In genomic region chr17:8122923-8123694, GRCh38 we compare ENCODE assay signal across 6 cellular contexts. TPM values are rescaled to one million over a fixed set of nuclear protein-coding genes. Genes with fewer than 3 reads are reported as not detected.
DNase-seq lines count a peak whose midpoint lies in the region; ATAC-seq and TF ChIP-seq lines count a peak whose summit lies in the region.

No MANE protein-coding gene starts in this region.

- H3K4me3 Mint-ChIP-seq in H9 = peak overlapping the region; percentile 91 to 93

- H3T11ph ChIP-seq in H9 (ENCODE audit: low read length) = no peak overlapping the region

- H4K91ac ChIP-seq in H9 (ENCODE audit: insufficient read length, low read depth, low read length) = no peak overlapping the region

- H3K79me2 ChIP-seq in H9 (ENCODE audit: insufficient read depth, low read length) = no peaks in the 10 kb centered on the region

- H3K23ac ChIP-seq in H9 (ENCODE audit: insufficient read length, low read depth, low read length) = no peak overlapping the region

- no peak overlapping the region for H3K9ac ChIP-seq in H9 (ENCODE audit: extremely low read depth, insufficient read length, low read length)

- H2BK15ac ChIP-seq in H9 (ENCODE audit: low read depth, low read length) = no peak overlapping the region

- WGBS in H9 (ENCODE audit: extremely low coverage, insufficient read length, low lambda C conversion rate) = no CpG with 5 or more reads among the region's 55 CpGs

- H3K27ac ChIP-seq in H9 (ENCODE audit: insufficient read length, low read depth, low read length) = no peak overlapping the region

- peaks cover 82% of the 10 kb centered on the region for H3K27me3 Mint-ChIP-seq in H9 (ENCODE audit: low read depth)

- peaks cover 53% of the 10 kb centered on the region for H3K23me2 ChIP-seq in H9 (ENCODE audit: insufficient read length, low read depth, low read length, poor library complexity, severe bottlenecking)

- no peak overlapping the region for H2BK20ac ChIP-seq in H9 (ENCODE audit: low read depth, low read length, poor library complexity, severe bottlenecking)

- TF ChIP-seq CTCF in H9 (conservative IDR thresholded peaks at IDR 0.05) = no peak
- no peak for TF ChIP-seq CTCF in kidney epithelial cell (IDR thresholded peaks at IDR 0.05; ENCODE audit: insufficient read depth, low read length, poor library complexity, severe bottlenecking)

- no peak for ATAC-seq in GM19455 (IDR thresholded peaks at IDR 0.05; ENCODE audit: unreplicated experiment)
- ATAC-seq in GM21515 (IDR thresholded peaks at IDR 0.05; ENCODE audit: unreplicated experiment) = no peak

- no peak overlapping the region for H3K18ac ChIP-seq in H9 (ENCODE audit: insufficient read length, low read depth, low read length)

- H4K5ac ChIP-seq in H9 (ENCODE audit: insufficient read length, low read depth, low read length) = no peak overlapping the region

- H3K14ac ChIP-seq in H9 (ENCODE audit: insufficient read depth, low read length) = no peak overlapping the region; the same call in 1 of the 2 replicates

- H3K4me3 ChIP-seq in kidney epithelial cell (ENCODE audit: low read depth, low read length) = peak overlapping the region; percentile 38

- H3K36me3 Mint-ChIP-seq in H9 (ENCODE audit: insufficient read depth in 1 of 3, low read depth in 3 of 3) = no peaks in the 10 kb centered on the region; a peak in 2 of 7 replicates

- no peak overlapping the region for H3K56ac ChIP-seq in H9 (ENCODE audit: insufficient read length, low read depth, low read length)

- H4K8ac ChIP-seq in H9 (replicated peaks; ENCODE audit: insufficient read length, low read depth, low read length) = no peak overlapping the region

- H3K27ac Mint-ChIP-seq in H9 = peak overlapping the region in 1 of 3 experiments; percentile 50; a peak in 1 of 7 replicates

- no peaks in the 10 kb centered on the region for H4K20me1 ChIP-seq in H9 (ENCODE audit: control insufficient read depth, insufficient read depth, insufficient read length)

- H2BK120ac ChIP-seq in H9 (ENCODE audit: low read depth, low read length, poor library complexity, severe bottlenecking) = no peak overlapping the region

- H2AFZ ChIP-seq in H9 (ENCODE audit: low read length) = no peak overlapping the region

- no peaks in the 10 kb centered on the region for H3K79me1 ChIP-seq in H9 (ENCODE audit: insufficient read depth, low read depth, low read length, poor library complexity, severe bottlenecking)

- no peak overlapping the region for H2AK5ac ChIP-seq in H9 (ENCODE audit: insufficient read length, low read length)

- peaks cover 4 to 12% of the 10 kb centered on the region in 2 experiments; a peak in 4 of 5 replicates for H3K9me3 Mint-ChIP-seq in H9

- H2BK12ac ChIP-seq in H9 (ENCODE audit: insufficient read length, low read depth, low read length) = no peak overlapping the region

- H3K27me3 ChIP-seq in H9 (ENCODE audit: insufficient read depth, low read length) (peaks cover 34% of the 10 kb centered on the region), kidney epithelial cell (ENCODE audit: control insufficient read depth, insufficient read depth, low read length) (peaks cover 30% of the 10 kb centered on the region)

- H3K4me2 ChIP-seq in H9 (ENCODE audit: insufficient read depth, insufficient read length, low read length) = peak overlapping the region; percentile 66

- H3K4me1 Mint-ChIP-seq in H9 = peaks cover 43 to 47% of the 10 kb centered on the region in 2 experiments

- H3K4me1 ChIP-seq in H9 (ENCODE audit: insufficient read depth, low read length) = no peaks in the 10 kb centered on the region; the same call in 1 of the 2 replicates

- no peaks in the 10 kb centered on the region for H3K9me3 ChIP-seq in H9 (ENCODE audit: control insufficient read depth, low read depth, low read length)

- no peak overlapping the region for H3K4ac ChIP-seq in H9 (ENCODE audit: low read depth, low read length)

- H2BK5ac ChIP-seq in H9 (ENCODE audit: insufficient read length, low read length) = no peak overlapping the region

- DNase-seq in H9 (peak; percentile 63), kidney epithelial cell (ENCODE audit: low read depth) (no peak), SHP77 treated with DMSO at 0.1 percent for 48 hours (lab: John Stamatoyannopoulos, UW) (no peak)
- peak; percentile 82 for DNase-seq in activated CD8-positive, alpha-beta memory T cell treated with anti-CD3 and anti-CD28 coated beads for 24 hours

- no peaks in the 10 kb centered on the region for H3K36me3 ChIP-seq in kidney epithelial cell (ENCODE audit: control insufficient read depth, insufficient read depth, low read length)

RNA-seq across cellular contexts. Expression of gene HES7, which starts 0.8 kb away (rescaled TPM):
- total RNA-seq in H9 (2021) (0.26 and 0.33 TPM in 2 replicates), kidney epithelial cell (1.8 TPM in 1 of 2 replicates, not detected in the other)

RNA-seq across cellular contexts. Expression of gene ALOXE3, which starts 4.8 kb away (rescaled TPM):
- 0.13 and 0.42 TPM in 2 replicates for total RNA-seq in H9 (2021)
- 0.75 and 2.5 TPM in 2 replicates for total RNA-seq in kidney epithelial cell

RNA-seq across cellular contexts. Expression of gene PER1, which starts 29.1 kb away (rescaled TPM):
- total RNA-seq in H9 (2021) = 36.5 and 37.2 TPM in 2 replicates
- total RNA-seq in kidney epithelial cell = 11.0 and 19.4 TPM in 2 replicates

RNA-seq across cellular contexts. Expression of gene ALOX12B, which starts 35.6 kb away (rescaled TPM):
- total RNA-seq in H9 (2021) = 0.86 and 1.2 TPM in 2 replicates
- 0.08 and 1.2 TPM in 2 replicates for total RNA-seq in kidney epithelial cell

RNA-seq across cellular contexts. Expression of gene VAMP2, which starts 39.6 kb away (rescaled TPM):
- total RNA-seq in H9 (2021) (22.8 and 22.9 TPM in 2 replicates), kidney epithelial cell (7.0 and 8.0 TPM in 2 replicates)

Comparison
In these comparisons a context has a peak if more than half of its experiments do, and no peak if none do; other contexts are left out.
1. DNase-seq: peak in H9 (single experiment) and activated CD8-positive, alpha-beta memory T cell treated with anti-CD3 and anti-CD28 coated beads for 24 hours (single experiment); none in kidney epithelial cell (single experiment) and SHP77 treated with DMSO at 0.1 percent for 48 hours (single experiment).